In the genomic region with DNA sequence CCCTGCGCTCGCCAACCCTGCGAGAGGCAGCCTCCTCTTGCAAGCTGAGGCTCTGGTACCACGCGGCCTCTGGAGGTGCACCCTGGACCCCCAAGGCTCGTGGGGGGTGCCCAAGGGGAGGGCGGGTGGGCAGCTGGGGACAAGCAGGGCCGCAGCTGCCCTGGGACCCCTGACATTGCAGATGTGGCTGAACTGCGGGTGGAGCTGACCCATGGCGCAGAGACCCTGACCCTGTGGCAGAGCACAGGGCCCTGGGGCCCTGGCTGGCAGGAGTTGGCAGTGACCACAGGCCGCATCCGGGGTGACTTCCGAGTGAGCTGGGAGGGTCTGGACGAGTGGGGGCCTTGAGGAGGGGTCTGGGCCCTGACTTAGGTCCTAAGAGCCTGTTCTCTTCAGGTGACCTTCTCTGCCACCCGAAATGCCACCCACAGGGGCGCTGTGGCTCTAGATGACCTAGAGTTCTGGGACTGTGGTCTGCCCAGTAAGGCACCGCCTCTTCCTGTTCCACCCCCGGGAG, we compare ENCODE assay signal across 27 cellular contexts. TPM values are rescaled to one million over a fixed set of nuclear protein-coding genes. Genes with fewer than 3 reads are reported as not detected.
DNase-seq lines count a peak whose midpoint lies in the region; ATAC-seq, FAIRE-seq and TF ChIP-seq lines count a peak whose summit lies in the region.
"Had no signal": no experiment of that assay in that cellular context is flagged by ENCODE, and none has a peak within 500 bp of the region (broad histone marks: within the 10 kb centered on the region; RNA-seq: fewer than 3 reads in every experiment).

No MANE protein-coding gene starts in this region.

- H3K27ac ChIP-seq in H9 (ENCODE audit: insufficient read length, low read depth, low read length) (no peak overlapping the region), pancreas (no peak overlapping the region)
- H3K27ac ChIP-seq in CD4-positive, alpha-beta T cell (ENCODE audit: low read depth, low read length): no peak overlapping the region
- H3K27ac ChIP-seq: neural progenitor cell, PC-9 had no signal

- no CpG with 5 or more reads among the region's 18 CpGs for WGBS in H9 (ENCODE audit: extremely low coverage, insufficient read length, low lambda C conversion rate)
- WGBS in pancreas, 2 donors: 85 to 92% methylated on average over 18 of the region's 18 CpGs

- H2BK12ac ChIP-seq in H9 (ENCODE audit: insufficient read length, low read depth, low read length): no peak overlapping the region

- no peak overlapping the region for H4K5ac ChIP-seq in H9 (ENCODE audit: insufficient read length, low read depth, low read length)

- H4K8ac ChIP-seq in H9 (replicated peaks; ENCODE audit: insufficient read length, low read depth, low read length): no peak overlapping the region

- no peak overlapping the region for H3K4ac ChIP-seq in H9 (ENCODE audit: low read depth, low read length)

- H3K36me3 ChIP-seq in pancreas: peaks cover 0 to 10% (median 0%) of the 10 kb centered on the region in 3 donors
- H3K36me3 ChIP-seq: neural progenitor cell had no signal

- no peaks in the 10 kb centered on the region for H3K79me1 ChIP-seq in H9 (ENCODE audit: insufficient read depth, low read depth, low read length, poor library complexity, severe bottlenecking)

- H3K4me1 Mint-ChIP-seq in H9: peaks cover 2 to 5% of the 10 kb centered on the region in 2 experiments; a peak in 3 of 4 replicates
- H3K4me1 Mint-ChIP-seq in CD4-positive, alpha-beta T cell (ENCODE audit: low read depth): peaks cover 5% of the 10 kb centered on the region
- H3K4me1 Mint-ChIP-seq: neural progenitor cell had no signal

- H3T11ph ChIP-seq in H9 (ENCODE audit: low read length): no peak overlapping the region

- no peak overlapping the region for H2BK5ac ChIP-seq in H9 (ENCODE audit: insufficient read length, low read length)

- no peak overlapping the region for H3K14ac ChIP-seq in H9 (ENCODE audit: insufficient read depth, low read length)

- no peaks in the 10 kb centered on the region for H3K23me2 ChIP-seq in H9 (ENCODE audit: insufficient read length, low read depth, low read length, poor library complexity, severe bottlenecking)

- H2AFZ ChIP-seq in H9 (ENCODE audit: low read length): no peak overlapping the region
- H2AFZ ChIP-seq: neural progenitor cell, PC-9 had no signal

- no peak for FAIRE-seq in pancreas (lab: Jason Lieb, UNC)
- FAIRE-seq: A204.1, H1, urothelium cell line had no signal

- CTCF ChIA-PET in CD4-positive, alpha-beta T cell (lab: Charles Lee): no interaction called here

- no peak overlapping the region for H3K23ac ChIP-seq in H9 (ENCODE audit: insufficient read length, low read depth, low read length)

- no peaks in the 10 kb centered on the region for H3K4me1 ChIP-seq in H9 (ENCODE audit: insufficient read depth, low read length)
- H3K4me1 ChIP-seq in pancreas: peaks cover 34 to 39% (median 39%) of the 10 kb centered on the region in 3 donors

- TF ChIP-seq CTCF in H9 (conservative IDR thresholded peaks at IDR 0.05): peak; percentile 28; the same call in 2 of the 3 replicates
- no peak for TF ChIP-seq CTCF in pancreas (IDR thresholded peaks at IDR 0.05)
- TF ChIP-seq CTCF in CD4-positive, alpha-beta T cell (IDR thresholded peaks at IDR 0.05): no peak

- H3K36me3 Mint-ChIP-seq in H9 (ENCODE audit: insufficient read depth in 1 of 3, low read depth in 3 of 3): peaks cover 0 to 12% (median 10%) of the 10 kb centered on the region in 3 experiments; a peak in 4 of 7 replicates
- H3K36me3 Mint-ChIP-seq in CD4-positive, alpha-beta T cell (ENCODE audit: low read depth): peaks cover 7% of the 10 kb centered on the region
- H3K36me3 Mint-ChIP-seq: activated naive CD8-positive, alpha-beta T cell; neural progenitor cell had no signal

- no peak overlapping the region for H3K27ac Mint-ChIP-seq in H9
- no peak overlapping the region for H3K27ac Mint-ChIP-seq in CD4-positive, alpha-beta T cell
- H3K27ac Mint-ChIP-seq: activated B cell treated with CpG ODN at 0.5 μM for 24 hours; activated CD8-positive, alpha-beta T cell treated with anti-CD3 and anti-CD28 coated beads, Interleukin-2, amount 10 ng/mL, durations not matched to agents 7 days and 5 days; activated naive CD8-positive, alpha-beta T cell; activated T-cell treated with anti-CD3 and anti-CD28 coated beads, Interleukin-2, amount 50 U/mL, for 72 hours; effector memory CD8-positive, alpha-beta T cell; neural progenitor cell had no signal

- H3K56ac ChIP-seq in H9 (ENCODE audit: insufficient read length, low read depth, low read length): no peak overlapping the region

- POLR2A ChIA-PET in CD4-positive, alpha-beta T cell (lab: Charles Lee): no interaction called here

- H3K4me2 ChIP-seq in H9 (ENCODE audit: insufficient read depth, insufficient read length, low read length): no peak overlapping the region
- H3K4me2 ChIP-seq: neural progenitor cell, PC-9 had no signal

- H2BK20ac ChIP-seq in H9 (ENCODE audit: low read depth, low read length, poor library complexity, severe bottlenecking): no peak overlapping the region

- no peak overlapping the region for H3K18ac ChIP-seq in H9 (ENCODE audit: insufficient read length, low read depth, low read length)

- H3K79me2 ChIP-seq in H9 (ENCODE audit: insufficient read depth, low read length): no peaks in the 10 kb centered on the region

- no peak overlapping the region for H2AK5ac ChIP-seq in H9 (ENCODE audit: insufficient read length, low read length)

- H3K27me3 Mint-ChIP-seq in H9 (ENCODE audit: low read depth): peaks cover 2% of the 10 kb centered on the region
- peaks cover 5% of the 10 kb centered on the region for H3K27me3 Mint-ChIP-seq in CD4-positive, alpha-beta T cell
- H3K27me3 Mint-ChIP-seq: activated B cell treated with CpG ODN at 0.5 μM for 24 hours; activated naive CD8-positive, alpha-beta T cell; effector memory CD8-positive, alpha-beta T cell had no signal

- ATAC-seq in left cardiac atrium (no peak), pancreas (no peak), HG03442 (IDR thresholded peaks at IDR 0.05; ENCODE audit: unreplicated experiment) (no peak)
- no peak for ATAC-seq in CD4-positive, alpha-beta T cell (ENCODE audit: poor library complexity)
- ATAC-seq: activated CD8-positive, alpha-beta T cell treated with anti-CD3 and anti-CD28 coated beads, Interleukin-2, amount 10 ng/mL, durations not matched to agents 7 days and 5 days; activated T-cell treated with anti-CD3 and anti-CD28 coated beads, Interleukin-2, amount 50 U/mL, for 72 hours; effector memory CD8-positive, alpha-beta T cell; left lobe of liver; mucosa of descending colon had no signal

- no peak overlapping the region for H3K9ac ChIP-seq in H9 (ENCODE audit: extremely low read depth, insufficient read length, low read length)
- H3K9ac ChIP-seq: neural progenitor cell had no signal

- intact Hi-C loops in left cardiac atrium (cut with DNase I) (no loop called here), pancreas (cut with DNase I) (no loop called here)
- intact Hi-C loops in CD4-positive, alpha-beta T cell (cut with DNase I, micrococcal nuclease): no loop called here

- H2BK15ac ChIP-seq in H9 (ENCODE audit: low read depth, low read length): no peak overlapping the region

- peak; percentile 15 for DNase-seq in activated T-cell treated with anti-CD3 and anti-CD28 coated beads, Interleukin-2, amount 50 U/mL, for 1 hour
- DNase-seq in activated T-cell treated with anti-CD3 and anti-CD28 coated beads, Interleukin-2, amount 50 U/mL, for 48 hours: no peak
- DNase-seq in H9 (no peak), left cardiac atrium (peak; percentile 24), pancreas (peak in 4 of 6 donors; percentile 8 to 80 (median 41))
- DNase-seq in CD4-positive, alpha-beta T cell: no peak
- DNase-seq in stimulated activated CD4-positive, alpha-beta T cell treated with anti-CD3 and anti-CD28 coated beads, Interleukin-2, amount 100 ng/mL, for 48 hours: no peak
- DNase-seq: activated B cell treated with CpG ODN at 0.5 μM for 24 hours; activated CD8-positive, alpha-beta T cell treated with anti-CD3 and anti-CD28 coated beads, Interleukin-2, amount 10 ng/mL, durations not matched to agents 7 days and 5 days; effector memory CD8-positive, alpha-beta T cell; GDM1; KG1; MV-4-11; NCI-H1694 treated with DMSO at 0.1 percent for 48 hours; NCI-H226; NCI-H774; stimulated activated CD4-positive, alpha-beta T cell treated with anti-CD3 and anti-CD28 coated beads, Interleukin-12 subunit alpha, Interleukin-12 subunit beta, amount 100 ng/mL, for 4 hours had no signal

- no peaks in the 10 kb centered on the region for H4K20me1 ChIP-seq in H9 (ENCODE audit: control insufficient read depth, insufficient read depth, insufficient read length)

- H2BK120ac ChIP-seq in H9 (ENCODE audit: low read depth, low read length, poor library complexity, severe bottlenecking): no peak overlapping the region

- H3K4me3 Mint-ChIP-seq in H9: no peak overlapping the region
- H3K4me3 Mint-ChIP-seq in CD4-positive, alpha-beta T cell: no peak overlapping the region
- H3K4me3 Mint-ChIP-seq: activated B cell treated with CpG ODN at 0.5 μM for 24 hours; activated CD8-positive, alpha-beta T cell treated with anti-CD3 and anti-CD28 coated beads, Interleukin-2, amount 10 ng/mL, durations not matched to agents 7 days and 5 days; activated naive CD8-positive, alpha-beta T cell; activated T-cell treated with anti-CD3 and anti-CD28 coated beads, Interleukin-2, amount 50 U/mL, for 72 hours; effector memory CD8-positive, alpha-beta T cell; neural progenitor cell had no signal

- H3K9me3 ChIP-seq in H9 (ENCODE audit: control insufficient read depth, low read depth, low read length): no peaks in the 10 kb centered on the region
- no peaks in the 10 kb centered on the region for H3K9me3 ChIP-seq in pancreas
- no peaks in the 10 kb centered on the region for H3K9me3 ChIP-seq in CD4-positive, alpha-beta T cell (ENCODE audit: control insufficient read depth, low read length)
- H3K9me3 ChIP-seq: mucosa of descending colon had no signal

- no peak overlapping the region for H3K4me3 ChIP-seq in pancreas
- H3K4me3 ChIP-seq: mucosa of descending colon, neural progenitor cell, PC-9 had no signal

- no peak overlapping the region for H4K91ac ChIP-seq in H9 (ENCODE audit: insufficient read length, low read depth, low read length)

- no peaks in the 10 kb centered on the region for H3K9me3 Mint-ChIP-seq in H9
- H3K9me3 Mint-ChIP-seq in CD4-positive, alpha-beta T cell: no peaks in the 10 kb centered on the region
- H3K9me3 Mint-ChIP-seq: activated B cell treated with CpG ODN at 0.5 μM for 24 hours; activated T-cell treated with anti-CD3 and anti-CD28 coated beads, Interleukin-2, amount 50 U/mL, for 72 hours; effector memory CD8-positive, alpha-beta T cell; neural progenitor cell had no signal

- no peaks in the 10 kb centered on the region for H3K27me3 ChIP-seq in H9 (ENCODE audit: insufficient read depth, low read length)
- no peaks in the 10 kb centered on the region for H3K27me3 ChIP-seq in pancreas
- H3K27me3 ChIP-seq in CD4-positive, alpha-beta T cell (ENCODE audit: control insufficient read depth, insufficient read depth, low read length): no peaks in the 10 kb centered on the region
- H3K27me3 ChIP-seq: neural progenitor cell had no signal

RNA-seq across cellular contexts. Expression of a gene that starts 1.5 kb away (rescaled TPM):
- total RNA-seq in H9 (2021) (6.9 and 9.2 TPM in 2 replicates), left cardiac atrium (1 to 10 TPM; 3.7 to 8.4 TPM), pancreas (10 to 100 TPM in 1 of 6 donors, 1 to 10 TPM in 5; 3.0 to 13.3 (median 4.8) TPM)
- 10 to 100 TPM; 28.7 to 38.6 TPM for polyA plus RNA-seq in pancreas
- total RNA-seq in CD4-positive, alpha-beta T cell: 1 to 10 TPM; 2.2 to 3.4 TPM

RNA-seq across cellular contexts. Expression of a gene that starts 4.4 kb away (rescaled TPM):
- 161 and 175 TPM in 2 replicates for total RNA-seq in H9 (2021)
- total RNA-seq in left cardiac atrium: 100 to 1,000 TPM; 184 to 189 TPM
- total RNA-seq in pancreas: 10 to 100 TPM; 75.2 to 95.5 (median 79.0) TPM
- 100 to 1,000 TPM; 180 to 189 TPM for polyA plus RNA-seq in pancreas
- 10 to 100 TPM; 13.6 to 17.8 TPM for total RNA-seq in CD4-positive, alpha-beta T cell

RNA-seq across cellular contexts. Expression of a gene that starts 11.4 kb away (rescaled TPM):
- 1.8 and 2.3 TPM in 2 replicates for total RNA-seq in H9 (2021)
- total RNA-seq in left cardiac atrium: 1 to 10 TPM; 5.0 to 9.6 TPM
- 1 to 10 TPM; 2.9 to 5.5 (median 4.2) TPM for total RNA-seq in pancreas
- 10 to 100 TPM in 1 of 2 donors, 1 to 10 TPM in 1; 9.0 to 11.7 TPM for polyA plus RNA-seq in pancreas
- 1 to 10 TPM; 1.1 to 1.2 TPM for total RNA-seq in CD4-positive, alpha-beta T cell

RNA-seq across cellular contexts. Expression of a gene that starts 12.5 kb away (rescaled TPM):
- total RNA-seq in H9 (2021) (318 and 328 TPM in 2 replicates), left cardiac atrium (100 to 1,000 TPM; 296 to 304 TPM), pancreas (100 to 1,000 TPM; 230 to 422 (median 268) TPM)
- polyA plus RNA-seq in pancreas: 100 to 1,000 TPM; 443 to 612 TPM
- 100 to 1,000 TPM; 215 to 220 TPM for total RNA-seq in CD4-positive, alpha-beta T cell

RNA-seq across cellular contexts. Expression of a gene that starts 32.7 kb away (rescaled TPM):
- 48.8 and 49.2 TPM in 2 replicates for total RNA-seq in H9 (2021)
- 10 to 100 TPM in 1 of 2 donors, 1 to 10 TPM in 1; 8.8 to 11.8 TPM for total RNA-seq in left cardiac atrium
- 10 to 100 TPM in 1 of 6 donors, 1 to 10 TPM in 5; 4.8 to 13.4 (median 6.9) TPM for total RNA-seq in pancreas
- polyA plus RNA-seq in pancreas: 10 to 100 TPM; 14.4 TPM
- total RNA-seq in CD4-positive, alpha-beta T cell: 10 to 100 TPM; 10.6 to 11.6 TPM

Comparison
In these comparisons a context has a peak if more than half of its experiments do, and no peak if none do; other contexts are left out.
1. DNase-seq: peak in activated T-cell treated with anti-CD3 and anti-CD28 coated beads, Interleukin-2, amount 50 U/mL, for 1 hour (single experiment), left cardiac atrium (single experiment) and pancreas (4 of 6); none in activated T-cell treated with anti-CD3 and anti-CD28 coated beads, Interleukin-2, amount 50 U/mL, for 48 hours (0 of 2), H9 (single experiment), CD4-positive, alpha-beta T cell (0 of 10) and stimulated activated CD4-positive, alpha-beta T cell treated with anti-CD3 and anti-CD28 coated beads, Interleukin-2, amount 100 ng/mL, for 48 hours (0 of 2).